Comparison of ENCODE assay signal across 10 cellular contexts in the genomic region with DNA sequence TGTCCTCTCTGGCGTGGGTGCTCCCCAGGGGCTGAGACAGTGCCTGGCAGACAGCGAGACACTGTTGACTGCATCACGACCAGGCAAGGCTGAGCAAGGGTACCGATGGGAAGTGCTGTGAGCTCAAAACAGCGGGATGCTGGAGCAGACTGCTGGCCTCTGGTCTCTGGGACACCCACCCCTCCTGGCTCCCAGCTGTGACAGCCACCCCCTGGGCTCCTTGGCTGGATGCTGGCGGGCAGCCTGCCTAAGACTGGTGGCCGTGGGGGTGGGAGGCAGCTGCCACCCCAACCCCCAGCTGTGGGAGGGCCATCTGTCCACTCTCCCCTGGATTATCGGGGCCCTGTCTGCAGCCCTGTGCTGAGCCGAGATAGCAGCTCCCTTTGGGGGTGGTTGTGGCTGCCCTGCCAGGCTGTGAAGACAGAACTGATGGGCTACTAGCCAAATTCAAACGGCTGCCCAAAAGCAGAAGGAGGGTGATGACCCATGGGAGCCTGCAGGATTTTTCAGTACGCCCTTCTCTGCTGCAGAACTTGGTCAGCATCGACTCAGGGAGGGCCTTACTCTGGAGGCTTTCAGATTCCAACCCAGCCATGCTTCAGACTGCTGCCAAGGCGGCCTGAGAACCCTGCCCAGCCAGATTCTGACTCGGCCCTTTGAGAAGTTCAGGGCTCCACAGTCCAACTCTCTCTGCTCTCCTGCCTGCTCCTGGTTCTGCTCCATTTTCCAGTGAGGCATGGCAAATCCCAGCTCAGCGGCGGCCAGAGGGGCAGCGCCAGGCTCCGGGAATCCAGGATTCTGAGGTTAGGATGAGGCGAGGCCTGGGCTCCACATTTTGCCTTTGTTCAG.
DNase-seq lines count a peak whose midpoint lies in the region; ATAC-seq and TF ChIP-seq lines count a peak whose summit lies in the region.
"Had no signal": no experiment of that assay in that cellular context is flagged by ENCODE, and none has a peak within 500 bp of the region (broad histone marks: within the 10 kb centered on the region; RNA-seq: fewer than 3 reads in every experiment).

No MANE protein-coding gene starts in this region.

- POLR2A ChIA-PET in AG04450 (lab: Yijun Ruan, JAX): interaction anchor here (2.4 kb wide), 1 partner anchor 26 kb away, joined by 8 read pairs; no protein-coding TSS in a partner anchor
- POLR2A ChIA-PET in RWPE1 (lab: Yijun Ruan, JAX; ENCODE audit: low non-redundant PET): no interaction called here

- peak; percentile 33 for ATAC-seq in omental fat pad (ENCODE audit: low FRiP score)
- no peak for ATAC-seq in GM21515 (IDR thresholded peaks at IDR 0.05; ENCODE audit: unreplicated experiment)
- no peak for ATAC-seq in GM19397 (IDR thresholded peaks at IDR 0.05; ENCODE audit: unreplicated experiment)

- no peak overlapping the region for H3K27ac Mint-ChIP-seq in activated T-cell treated with anti-CD3 and anti-CD28 coated beads, Interleukin-2, amount 50 U/mL, for 24 hours
- H3K27ac Mint-ChIP-seq: B cell had no signal

- no peak for TF ChIP-seq CTCF in AG04450 (IDR thresholded peaks at IDR 0.05; ENCODE audit: low read depth, low read length)
- TF ChIP-seq CTCF in RWPE1 (conservative IDR thresholded peaks at IDR 0.05; ENCODE audit: low read depth): no peak
- no peak for TF ChIP-seq CTCF in fibroblast of the aortic adventitia (IDR thresholded peaks at IDR 0.05; ENCODE audit: insufficient read depth, low read length)
- TF ChIP-seq CTCF in omental fat pad (IDR thresholded peaks at IDR 0.05): no peak

- CTCF ChIA-PET in AG04450 (lab: Charles Lee): interaction anchor here (0.8 to 3.3 kb wide), 3 partner anchors 13 to 67 kb away, joined by 3 to 17 read pairs (median 3); no protein-coding TSS in a partner anchor
- CTCF ChIA-PET in RWPE1 (lab: Yijun Ruan, JAX): interaction anchor here (0.9 to 2.6 kb wide), 2 partner anchors 13 to 67 kb away, joined by 4 to 10 read pairs; no protein-coding TSS in a partner anchor

- H3K9me3 ChIP-seq in AG04450 (ENCODE audit: control insufficient read depth, insufficient read depth, low read length): no peaks in the 10 kb centered on the region; the same call in 1 of the 2 replicates
- H3K9me3 ChIP-seq: suprapubic skin had no signal

- no peak overlapping the region for H3K4me3 Mint-ChIP-seq in activated T-cell treated with anti-CD3 and anti-CD28 coated beads, Interleukin-2, amount 50 U/mL, for 24 hours
- H3K4me3 Mint-ChIP-seq: B cell had no signal

- H3K9me3 Mint-ChIP-seq in activated T-cell treated with anti-CD3 and anti-CD28 coated beads, Interleukin-2, amount 50 U/mL, for 24 hours: no peaks in the 10 kb centered on the region

- H3K36me3 Mint-ChIP-seq in activated T-cell treated with anti-CD3 and anti-CD28 coated beads, Interleukin-2, amount 50 U/mL, for 24 hours (ENCODE audit: low read depth): no peaks in the 10 kb centered on the region

- no peaks in the 10 kb centered on the region for H3K4me1 Mint-ChIP-seq in activated T-cell treated with anti-CD3 and anti-CD28 coated beads, Interleukin-2, amount 50 U/mL, for 24 hours (ENCODE audit: low read depth)
- H3K4me1 Mint-ChIP-seq: B cell had no signal

- H3K27ac ChIP-seq in AG04450 (ENCODE audit: low read depth, low read length): peak overlapping the region; percentile 31
- H3K27ac ChIP-seq in RWPE1: peak overlapping the region; percentile 29
- H3K27ac ChIP-seq: suprapubic skin had no signal

- H3K27me3 ChIP-seq in AG04450 (ENCODE audit: control insufficient read depth, insufficient read depth, low read length): no peaks in the 10 kb centered on the region
- H3K27me3 ChIP-seq: suprapubic skin had no signal

- H3K27me3 Mint-ChIP-seq in activated T-cell treated with anti-CD3 and anti-CD28 coated beads, Interleukin-2, amount 50 U/mL, for 24 hours: no peaks in the 10 kb centered on the region
- H3K27me3 Mint-ChIP-seq: B cell had no signal

- DNase-seq in AG04450 (ENCODE audit: low read depth, low spot score): no peak
- DNase-seq in RWPE1 (ENCODE audit: low spot score): no peak
- peak; percentile 97 for DNase-seq in fibroblast of the aortic adventitia (ENCODE audit: low read depth)
- no peak for DNase-seq in omental fat pad (ENCODE audit: low spot score)
- no peak for DNase-seq in activated gamma-delta T cell (lab: John Stamatoyannopoulos, UW)
- DNase-seq in activated T-cell treated with anti-CD3 and anti-CD28 coated beads, Interleukin-2, amount 50 U/mL, for 24 hours: no peak

- H3K4me3 ChIP-seq in AG04450 (ENCODE audit: low read depth, low read length): no peak overlapping the region
- no peak overlapping the region for H3K4me3 ChIP-seq in fibroblast of the aortic adventitia (ENCODE audit: low read depth, low read length)
- H3K4me3 ChIP-seq: suprapubic skin had no signal
